Comparison of ENCODE assay signal across 1 cellular context in genomic region chr9:14749738-14750137, GRCh38.
TF ChIP-seq lines count a peak whose summit lies in the region.

No MANE protein-coding gene starts in this region.

TF ChIP-seq in GM23338, 12 proteins besides CTCF, POLR2A, EP300 and RAD21 (continued from another document):
- TF ChIP-seq ZNF462 (CRISPR knock-in tag; IDR thresholded peaks at IDR 0.05) (no peak), ZNF331 (CRISPR knock-in tag; IDR thresholded peaks at IDR 0.05; ENCODE audit: low read depth) (no peak), ZNF114 (CRISPR knock-in tag; IDR thresholded peaks at IDR 0.05) (no peak)
